ENCODE assay signal across 8 cellular contexts in the genomic region with DNA sequence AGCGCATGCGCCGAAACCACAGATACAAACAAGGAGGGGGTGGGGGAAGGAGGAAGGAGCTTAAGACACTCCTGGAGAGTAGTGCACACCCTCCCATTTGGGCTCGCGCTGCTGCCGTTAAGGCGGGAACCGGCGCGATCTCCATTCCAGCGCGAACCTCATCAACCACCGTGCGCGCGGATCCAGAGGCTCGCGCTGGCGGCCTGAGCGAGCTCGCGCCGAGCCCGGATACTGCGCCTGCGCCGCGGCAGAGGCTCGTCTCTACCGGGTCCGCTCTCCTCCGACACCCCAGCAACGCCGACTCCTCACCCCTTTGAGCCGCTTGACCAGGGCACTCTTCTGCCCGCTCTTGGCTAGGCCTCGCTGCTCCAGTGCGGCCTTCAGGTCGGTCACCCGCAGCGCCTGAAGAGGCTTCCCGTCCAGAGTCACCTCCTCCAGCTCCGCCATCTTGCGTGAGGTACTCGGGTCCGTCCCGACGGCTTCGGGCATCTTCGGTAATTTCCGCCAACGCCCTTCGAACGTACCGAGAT. TPM values are rescaled to one million over a fixed set of nuclear protein-coding genes. Genes with fewer than 3 reads are reported as not detected.
A peak's percentile ranks its signal among the peaks of the same experiment; 100 is the strongest.
DNase-seq lines count a peak whose midpoint lies in the region; ATAC-seq and TF ChIP-seq lines count a peak whose summit lies in the region.

A gene with protein sequence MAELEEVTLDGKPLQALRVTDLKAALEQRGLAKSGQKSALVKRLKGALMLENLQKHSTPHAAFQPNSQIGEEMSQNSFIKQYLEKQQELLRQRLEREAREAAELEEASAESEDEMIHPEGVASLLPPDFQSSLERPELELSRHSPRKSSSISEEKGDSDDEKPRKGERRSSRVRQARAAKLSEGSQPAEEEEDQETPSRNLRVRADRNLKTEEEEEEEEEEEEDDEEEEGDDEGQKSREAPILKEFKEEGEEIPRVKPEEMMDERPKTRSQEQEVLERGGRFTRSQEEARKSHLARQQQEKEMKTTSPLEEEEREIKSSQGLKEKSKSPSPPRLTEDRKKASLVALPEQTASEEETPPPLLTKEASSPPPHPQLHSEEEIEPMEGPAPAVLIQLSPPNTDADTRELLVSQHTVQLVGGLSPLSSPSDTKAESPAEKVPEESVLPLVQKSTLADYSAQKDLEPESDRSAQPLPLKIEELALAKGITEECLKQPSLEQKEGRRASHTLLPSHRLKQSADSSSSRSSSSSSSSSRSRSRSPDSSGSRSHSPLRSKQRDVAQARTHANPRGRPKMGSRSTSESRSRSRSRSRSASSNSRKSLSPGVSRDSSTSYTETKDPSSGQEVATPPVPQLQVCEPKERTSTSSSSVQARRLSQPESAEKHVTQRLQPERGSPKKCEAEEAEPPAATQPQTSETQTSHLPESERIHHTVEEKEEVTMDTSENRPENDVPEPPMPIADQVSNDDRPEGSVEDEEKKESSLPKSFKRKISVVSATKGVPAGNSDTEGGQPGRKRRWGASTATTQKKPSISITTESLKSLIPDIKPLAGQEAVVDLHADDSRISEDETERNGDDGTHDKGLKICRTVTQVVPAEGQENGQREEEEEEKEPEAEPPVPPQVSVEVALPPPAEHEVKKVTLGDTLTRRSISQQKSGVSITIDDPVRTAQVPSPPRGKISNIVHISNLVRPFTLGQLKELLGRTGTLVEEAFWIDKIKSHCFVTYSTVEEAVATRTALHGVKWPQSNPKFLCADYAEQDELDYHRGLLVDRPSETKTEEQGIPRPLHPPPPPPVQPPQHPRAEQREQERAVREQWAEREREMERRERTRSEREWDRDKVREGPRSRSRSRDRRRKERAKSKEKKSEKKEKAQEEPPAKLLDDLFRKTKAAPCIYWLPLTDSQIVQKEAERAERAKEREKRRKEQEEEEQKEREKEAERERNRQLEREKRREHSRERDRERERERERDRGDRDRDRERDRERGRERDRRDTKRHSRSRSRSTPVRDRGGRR (minus strand): TSS at position 471 of the 530 bp plus-strand sequence. CDS start 24 bp downstream, at position 447.

- H3K4me1 ChIP-seq in DOHH2 (ENCODE audit: control insufficient read depth, low read length) (peaks cover 24% of the 10 kb centered on the region), KMS-11 (ENCODE audit: low read depth, poor library complexity, severe bottlenecking) (peaks cover 17% of the 10 kb centered on the region), cardiac muscle cell (ENCODE audit: low read depth) (peaks cover 15% of the 10 kb centered on the region), rectal smooth muscle tissue (ENCODE audit: control insufficient read depth, insufficient read depth, low read length) (peaks cover 22% of the 10 kb centered on the region)

- no peak within 1 kb of the TSS for H3K4me3 Mint-ChIP-seq in activated T-helper 2 cell treated with anti-CD3 and anti-CD28 coated beads, Interferon-gamma antibody, Interleukin-2, Interleukin-4, amounts not matched to agents 10 μg/mL and 5 μg/mL and 100 μg/mL, durations not matched to agents 14 hours and 24 hours and 36 hours (ENCODE audit: low read depth)
- H3K4me3 Mint-ChIP-seq in immature natural killer cell, result no peak within 1 kb of the TSS

- H3K9me3 Mint-ChIP-seq in activated T-helper 2 cell treated with anti-CD3 and anti-CD28 coated beads, Interferon-gamma antibody, Interleukin-2, Interleukin-4, amounts not matched to agents 10 μg/mL and 5 μg/mL and 100 μg/mL, durations not matched to agents 14 hours and 24 hours and 36 hours, result no peaks in the 10 kb centered on the region
- no peaks in the 10 kb centered on the region for H3K9me3 Mint-ChIP-seq in immature natural killer cell

- peak; percentile 43 for ATAC-seq in GM21723 (IDR thresholded peaks at IDR 0.05; ENCODE audit: unreplicated experiment)

- H3K4me2 ChIP-seq in DOHH2 (ENCODE audit: low read length) (peak within 1 kb of the TSS; percentile 75), KMS-11 (peak within 1 kb of the TSS; percentile 87)

- H3K9me2 ChIP-seq in DOHH2 (replicated peaks; ENCODE audit: control insufficient read depth, low read length), result no peaks in the 10 kb centered on the region

- H3K9me3 ChIP-seq in DOHH2 (ENCODE audit: control insufficient read depth, insufficient read depth, low read length) (no peaks in the 10 kb centered on the region), cardiac muscle cell (ENCODE audit: low read depth) (no peaks in the 10 kb centered on the region)

- peak within 1 kb of the TSS; percentile 55 for H2AFZ ChIP-seq in KMS-11 (ENCODE audit: low read depth)

- no peaks in the 10 kb centered on the region for H3K27me3 Mint-ChIP-seq in activated T-helper 2 cell treated with anti-CD3 and anti-CD28 coated beads, Interferon-gamma antibody, Interleukin-2, Interleukin-4, amounts not matched to agents 10 μg/mL and 5 μg/mL and 100 μg/mL, durations not matched to agents 14 hours and 24 hours and 36 hours (ENCODE audit: low read depth)
- H3K27me3 Mint-ChIP-seq in immature natural killer cell (ENCODE audit: low read depth in 3 of 3), result no peaks in the 10 kb centered on the region

- peaks cover 64% of the 10 kb centered on the region for H3K36me3 ChIP-seq in DOHH2 (ENCODE audit: control insufficient read depth, low read length)
- no peaks in the 10 kb centered on the region for H3K36me3 ChIP-seq in KMS-11 (ENCODE audit: insufficient read depth)
- H3K36me3 ChIP-seq in cardiac muscle cell, result peaks cover 33% of the 10 kb centered on the region
- peaks cover 25% of the 10 kb centered on the region for H3K36me3 ChIP-seq in rectal smooth muscle tissue (ENCODE audit: control insufficient read depth, insufficient read depth, low read length)

- no peaks in the 10 kb centered on the region for H3F3A ChIP-seq in DOHH2 (ENCODE audit: control insufficient read depth, insufficient read depth)

- no peak within 1 kb of the TSS for H3K27ac Mint-ChIP-seq in activated T-helper 2 cell treated with anti-CD3 and anti-CD28 coated beads, Interferon-gamma antibody, Interleukin-2, Interleukin-4, amounts not matched to agents 10 μg/mL and 5 μg/mL and 100 μg/mL, durations not matched to agents 14 hours and 24 hours and 36 hours
- no peak within 1 kb of the TSS for H3K27ac Mint-ChIP-seq in immature natural killer cell

- H3K79me2 ChIP-seq in DOHH2 (ENCODE audit: control insufficient read depth, low read length) (peaks cover 73% of the 10 kb centered on the region), KMS-11 (ENCODE audit: insufficient read depth, low read depth) (peaks cover 44% of the 10 kb centered on the region)

- peaks cover 63% of the 10 kb centered on the region for H3K36me3 Mint-ChIP-seq in activated T-helper 2 cell treated with anti-CD3 and anti-CD28 coated beads, Interferon-gamma antibody, Interleukin-2, Interleukin-4, amounts not matched to agents 10 μg/mL and 5 μg/mL and 100 μg/mL, durations not matched to agents 14 hours and 24 hours and 36 hours (ENCODE audit: low read depth)
- peaks cover 15 to 23% (median 22%) of the 10 kb centered on the region in 3 donors for H3K36me3 Mint-ChIP-seq in immature natural killer cell

- intact Hi-C loops in activated T-helper 2 cell treated with anti-CD3 and anti-CD28 coated beads, Interferon-gamma antibody, Interleukin-2, Interleukin-4, amounts not matched to agents 10 μg/mL and 5 μg/mL and 100 μg/mL, durations not matched to agents 14 hours and 24 hours and 36 hours (cut with micrococcal nuclease), result loop anchor here (1.0 to 2.0 kb wide), 4 partner anchors 25 to 227 kb away; a partner anchor contains a TSS

- H3K4me3 ChIP-seq in DOHH2 (ENCODE audit: low read length) (peak within 1 kb of the TSS; percentile 85), KMS-11 (IDR thresholded peaks at IDR 0.05; ENCODE audit: insufficient read depth, low read depth, low read length) (no peak within 1 kb of the TSS), cardiac muscle cell (peak within 1 kb of the TSS; percentile 84), rectal smooth muscle tissue (ENCODE audit: low read length) (peak within 1 kb of the TSS; percentile 100)

- H3K27ac ChIP-seq in DOHH2 (ENCODE audit: low read depth, low read length) (peak within 1 kb of the TSS; percentile 80), KMS-11 (peak within 1 kb of the TSS; percentile 82), cardiac muscle cell (peak within 1 kb of the TSS; percentile 98), rectal smooth muscle tissue (ENCODE audit: low read depth, low read length) (peak within 1 kb of the TSS; percentile 100)

- TF ChIP-seq CTCF in DOHH2 (IDR thresholded peaks at IDR 0.05; ENCODE audit: low read depth, low read length, poor library complexity, severe bottlenecking) (no peak), KMS-11 (conservative IDR thresholded peaks at IDR 0.05; ENCODE audit: low read depth, low read length) (no peak), cardiac muscle cell (IDR thresholded peaks at IDR 0.05; ENCODE audit: low read depth, low read length) (no peak)

- H3K9ac ChIP-seq in KMS-11, result peak within 1 kb of the TSS; percentile 86
- H3K9ac ChIP-seq in rectal smooth muscle tissue (ENCODE audit: low read length), result peak within 1 kb of the TSS; percentile 97

- H3K4me1 Mint-ChIP-seq in activated T-helper 2 cell treated with anti-CD3 and anti-CD28 coated beads, Interferon-gamma antibody, Interleukin-2, Interleukin-4, amounts not matched to agents 10 μg/mL and 5 μg/mL and 100 μg/mL, durations not matched to agents 14 hours and 24 hours and 36 hours (ENCODE audit: low read depth), result peaks cover 35% of the 10 kb centered on the region
- H3K4me1 Mint-ChIP-seq in immature natural killer cell, result peaks cover 11 to 18% of the 10 kb centered on the region in 2 donors

- H3K27me3 ChIP-seq in DOHH2 (ENCODE audit: control insufficient read depth, low read length) (no peaks in the 10 kb centered on the region), KMS-11 (ENCODE audit: insufficient read depth, low read depth) (no peaks in the 10 kb centered on the region), cardiac muscle cell (no peaks in the 10 kb centered on the region), rectal smooth muscle tissue (ENCODE audit: control insufficient read depth, insufficient read depth, low read length) (no peaks in the 10 kb centered on the region)

- H4K20me1 ChIP-seq in DOHH2 (ENCODE audit: control insufficient read depth, insufficient read depth, low read depth, low read length), result peaks cover 14% of the 10 kb centered on the region
- H4K20me1 ChIP-seq in KMS-11 (ENCODE audit: insufficient read depth), result no peaks in the 10 kb centered on the region

- DNase-seq in activated T-helper 2 cell treated with anti-CD3 and anti-CD28 coated beads, Interferon-gamma antibody, Interleukin-2, Interleukin-4, amounts not matched to agents 10 μg/mL and 5 μg/mL and 100 μg/mL, durations not matched to agents 14 hours and 24 hours and 36 hours (ENCODE audit: low spot score), result no peak
- DNase-seq in cardiac muscle cell (ENCODE audit: low read depth in 1 of 2, low spot score in 1 of 2) (peak; percentile 89 to 92), immature natural killer cell (no peak), cortex of kidney (lab: John Stamatoyannopoulos, UW) (no peak)

RNA-seq across cellular contexts. Expression of the gene that starts here (rescaled TPM):
- total RNA-seq in activated T-helper 2 cell treated with anti-CD3 and anti-CD28 coated beads, Interferon-gamma antibody, Interleukin-2, Interleukin-4, amounts not matched to agents 10 μg/mL and 5 μg/mL and 100 μg/mL, durations not matched to agents 14 hours and 24 hours and 36 hours, result 209 and 213 TPM in 2 replicates
- 95.1 and 151 TPM in 2 replicates for total RNA-seq in cardiac muscle cell
- polyA plus RNA-seq in cardiac muscle cell (41.0 and 45.5 TPM in 2 replicates), immature natural killer cell (10 to 100 TPM in 1 of 3 donors, 1 to 10 TPM in 1, under 1 TPM in 1; 0.40 to 15.0 (median 4.5) TPM)

Comparison
In these comparisons a context has a peak if more than half of its experiments do, and no peak if none do; other contexts are left out.
1. DNase-seq: peak in cardiac muscle cell (2 of 2); none in activated T-helper 2 cell treated with anti-CD3 and anti-CD28 coated beads, Interferon-gamma antibody, Interleukin-2, Interleukin-4, amounts not matched to agents 10 μg/mL and 5 μg/mL and 100 μg/mL, durations not matched to agents 14 hours and 24 hours and 36 hours (single experiment), immature natural killer cell (0 of 3) and cortex of kidney (single experiment).
2. Peak in every context shown above with its lines, with median percentiles within 50 percentile points of each other: H3K27ac ChIP-seq.